Comparison of ENCODE assay signal across 23 cellular contexts in the genomic region with DNA sequence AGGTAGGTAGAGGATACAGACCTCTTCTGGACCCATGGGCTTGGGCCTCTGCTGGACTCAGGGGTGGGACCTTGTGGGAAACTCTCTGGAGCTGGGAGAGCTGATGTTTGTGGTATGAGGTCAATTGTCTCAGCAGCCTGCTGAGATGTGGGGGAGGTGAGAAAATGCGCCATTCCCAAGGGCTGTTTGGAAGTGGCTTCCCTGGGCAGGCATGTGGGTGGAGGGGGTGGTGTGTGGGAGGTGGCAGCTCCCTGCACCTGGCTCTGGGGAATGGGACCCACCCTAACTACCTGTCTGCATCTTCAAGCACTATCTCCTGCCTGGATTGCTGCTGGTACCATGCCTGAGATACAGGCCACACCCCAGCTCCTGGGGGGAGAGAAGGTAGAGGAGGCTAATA.
"Had no signal": no experiment of that assay in that cellular context is flagged by ENCODE, and none has a peak within 500 bp of the region (broad histone marks: within the 10 kb centered on the region; RNA-seq: fewer than 3 reads in every experiment).

No MANE protein-coding gene starts in this region.

- H3K4me1 ChIP-seq: ascending aorta, gastroesophageal sphincter, prostate gland, right atrium auricular region, suprapubic skin, transverse colon, vagina had no signal

- H3K4me3 ChIP-seq: ascending aorta, coronary artery, gastroesophageal sphincter, heart left ventricle, prostate gland, right atrium auricular region, suprapubic skin, transverse colon, vagina had no signal

- ATAC-seq: gastroesophageal sphincter; heart left ventricle; left ventricle myocardium superior; stimulated activated naive CD8-positive, alpha-beta T cell treated with anti-CD3 and anti-CD28 coated beads, Interleukin-15, amount 100 ng/mL, for 72 hours had no signal

- H3K27me3 ChIP-seq: ascending aorta, right atrium auricular region, suprapubic skin, transverse colon, vagina had no signal

- H3K36me3 Mint-ChIP-seq: activated naive CD4-positive, alpha-beta T cell treated with anti-CD3 and anti-CD28 coated beads, Interleukin-2, amount 50 U/mL, for 24 hours had no signal

- H3K9me3 Mint-ChIP-seq: activated naive CD4-positive, alpha-beta T cell treated with anti-CD3 and anti-CD28 coated beads, Interleukin-2, amount 50 U/mL, for 24 hours; central memory CD8-positive, alpha-beta T cell; neural crest cell; stimulated activated naive CD8-positive, alpha-beta T cell treated with anti-CD3 and anti-CD28 coated beads, Interleukin-15, amount 100 ng/mL, for 72 hours had no signal

- H3K36me3 ChIP-seq: ascending aorta, gastroesophageal sphincter, heart left ventricle, prostate gland, right atrium auricular region, suprapubic skin, transverse colon, vagina had no signal

- H3K27ac Mint-ChIP-seq: activated naive CD4-positive, alpha-beta T cell treated with anti-CD3 and anti-CD28 coated beads, Interleukin-2, amount 50 U/mL, for 24 hours; stimulated activated naive CD8-positive, alpha-beta T cell treated with anti-CD3 and anti-CD28 coated beads, Interleukin-15, amount 100 ng/mL, for 72 hours had no signal

- H3K4me3 Mint-ChIP-seq: activated naive CD4-positive, alpha-beta T cell treated with anti-CD3 and anti-CD28 coated beads, Interleukin-2, amount 50 U/mL, for 24 hours; central memory CD8-positive, alpha-beta T cell; neural crest cell; stimulated activated naive CD8-positive, alpha-beta T cell treated with anti-CD3 and anti-CD28 coated beads, Interleukin-15, amount 100 ng/mL, for 72 hours had no signal

- H3K27ac ChIP-seq: ascending aorta, coronary artery, gastroesophageal sphincter, heart left ventricle, prostate gland, right atrium auricular region, suprapubic skin, transverse colon, vagina, VCaP had no signal

- H3K9me3 ChIP-seq: ascending aorta, gastroesophageal sphincter, heart left ventricle, prostate gland, right atrium auricular region, suprapubic skin, transverse colon, vagina had no signal

- DNase-seq: activated CD4-positive, CD25-positive, alpha-beta regulatory T cell treated with anti-CD3 and anti-CD28 coated beads, Interleukin-2, amount 50 U/mL, for 72 hours; activated CD8-positive, alpha-beta memory T cell treated with anti-CD3 and anti-CD28 coated beads for 24 hours; activated CD8-positive, alpha-beta memory T cell treated with anti-CD3 and anti-CD28 coated beads, Interleukin-2, amount 50 U/mL, for 48 hours; activated effector memory CD4-positive, alpha-beta T cell treated with Interleukin-2 at 50 U/mL for 16 hours; activated T-cell treated with anti-CD3 and anti-CD28 coated beads, Interleukin-2, amount 50 U/mL, for 48 hours; kidney glomerular epithelial cell; left ventricle myocardium superior; stimulated activated CD4-positive, alpha-beta T cell treated with anti-CD3 and anti-CD28 coated beads, Interleukin-15, amount 100 ng/mL, for 24 hours; stimulated activated CD4-positive, alpha-beta T cell treated with anti-CD3 and anti-CD28 coated beads, Interleukin-2, amount 100 ng/mL, for 48 hours; stimulated activated naive CD8-positive, alpha-beta T cell treated with anti-CD3 and anti-CD28 coated beads, Interleukin-15, amount 100 ng/mL, for 72 hours; transverse colon had no signal

- H3K4me1 Mint-ChIP-seq: activated naive CD4-positive, alpha-beta T cell treated with anti-CD3 and anti-CD28 coated beads, Interleukin-2, amount 50 U/mL, for 24 hours; central memory CD8-positive, alpha-beta T cell; stimulated activated naive CD8-positive, alpha-beta T cell treated with anti-CD3 and anti-CD28 coated beads, Interleukin-15, amount 100 ng/mL, for 72 hours had no signal
